Comparison of ENCODE assay signal across 2 cellular contexts in the genomic region with DNA sequence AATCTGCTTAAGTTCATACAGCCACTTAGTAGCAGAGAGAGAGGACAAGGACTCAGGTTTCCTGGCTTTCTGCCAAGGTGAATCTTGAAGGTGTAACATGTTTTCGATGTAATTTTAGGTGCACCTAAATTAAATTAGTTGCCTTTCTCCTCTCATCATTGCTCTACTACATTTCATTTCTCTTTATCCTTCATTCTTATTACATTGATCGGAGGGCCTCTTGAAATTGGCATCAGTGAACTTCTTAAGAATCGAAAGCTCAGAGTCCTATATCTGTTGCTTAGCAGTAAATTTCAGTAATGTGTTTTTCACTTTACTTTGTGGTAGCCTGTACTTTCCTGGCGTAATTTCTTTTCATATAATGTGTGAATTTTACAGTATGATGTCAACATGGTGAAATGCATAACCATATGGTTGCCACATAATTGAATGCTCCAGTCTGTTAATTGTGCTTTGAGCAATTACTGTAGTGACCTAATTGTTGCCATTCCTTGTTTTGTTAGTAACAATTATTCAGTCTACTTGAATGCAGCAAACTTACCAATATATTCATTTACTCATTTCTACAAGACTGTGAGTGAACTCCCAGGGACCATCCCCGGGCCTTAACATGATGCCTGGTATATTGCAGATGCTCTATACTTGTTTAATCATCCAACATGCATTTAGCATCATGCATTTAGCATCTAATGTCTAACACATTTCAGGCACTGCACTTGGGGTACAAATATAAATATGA.
TF ChIP-seq lines count a peak whose summit lies in the region.

No MANE protein-coding gene starts in this region.

TF ChIP-seq in SK-N-SH, 30 proteins besides CTCF, POLR2A, EP300 and RAD21 (continued from another document):
- TF ChIP-seq FOXM1 (IDR thresholded peaks at IDR 0.05; ENCODE audit: low read depth) (no peak), RCOR1 (IDR thresholded peaks at IDR 0.05; ENCODE audit: low read length) (no peak)

TF ChIP-seq in SK-N-SH treated with all-trans-retinoic acid at 6 μM for 48 hours, 23 proteins besides CTCF, POLR2A, EP300 and RAD21 (continued from another document):
- TF ChIP-seq, protein P1, sequence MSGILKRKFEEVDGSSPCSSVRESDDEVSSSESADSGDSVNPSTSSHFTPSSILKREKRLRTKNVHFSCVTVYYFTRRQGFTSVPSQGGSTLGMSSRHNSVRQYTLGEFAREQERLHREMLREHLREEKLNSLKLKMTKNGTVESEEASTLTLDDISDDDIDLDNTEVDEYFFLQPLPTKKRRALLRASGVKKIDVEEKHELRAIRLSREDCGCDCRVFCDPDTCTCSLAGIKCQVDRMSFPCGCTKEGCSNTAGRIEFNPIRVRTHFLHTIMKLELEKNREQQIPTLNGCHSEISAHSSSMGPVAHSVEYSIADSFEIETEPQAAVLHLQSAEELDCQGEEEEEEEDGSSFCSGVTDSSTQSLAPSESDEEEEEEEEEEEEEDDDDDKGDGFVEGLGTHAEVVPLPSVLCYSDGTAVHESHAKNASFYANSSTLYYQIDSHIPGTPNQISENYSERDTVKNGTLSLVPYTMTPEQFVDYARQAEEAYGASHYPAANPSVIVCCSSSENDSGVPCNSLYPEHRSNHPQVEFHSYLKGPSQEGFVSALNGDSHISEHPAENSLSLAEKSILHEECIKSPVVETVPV (CRISPR knock-in tag; IDR thresholded peaks at IDR 0.05): no peak
- TF ChIP-seq, protein P2, sequence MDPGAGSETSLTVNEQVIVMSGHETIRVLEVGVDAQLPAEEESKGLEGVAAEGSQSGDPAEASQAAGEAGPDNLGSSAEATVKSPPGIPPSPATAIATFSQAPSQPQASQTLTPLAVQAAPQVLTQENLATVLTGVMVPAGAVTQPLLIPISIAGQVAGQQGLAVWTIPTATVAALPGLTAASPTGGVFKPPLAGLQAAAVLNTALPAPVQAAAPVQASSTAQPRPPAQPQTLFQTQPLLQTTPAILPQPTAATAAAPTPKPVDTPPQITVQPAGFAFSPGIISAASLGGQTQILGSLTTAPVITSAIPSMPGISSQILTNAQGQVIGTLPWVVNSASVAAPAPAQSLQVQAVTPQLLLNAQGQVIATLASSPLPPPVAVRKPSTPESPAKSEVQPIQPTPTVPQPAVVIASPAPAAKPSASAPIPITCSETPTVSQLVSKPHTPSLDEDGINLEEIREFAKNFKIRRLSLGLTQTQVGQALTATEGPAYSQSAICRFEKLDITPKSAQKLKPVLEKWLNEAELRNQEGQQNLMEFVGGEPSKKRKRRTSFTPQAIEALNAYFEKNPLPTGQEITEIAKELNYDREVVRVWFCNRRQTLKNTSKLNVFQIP (CRISPR knock-in tag; IDR thresholded peaks at IDR 0.05; ENCODE audit: borderline replicate concordance, low read depth): no peak
- TF ChIP-seq ZNF565 (CRISPR knock-in tag; conservative IDR thresholded peaks at IDR 0.05; ENCODE audit: low read depth): no peak
